In the genomic region with DNA sequence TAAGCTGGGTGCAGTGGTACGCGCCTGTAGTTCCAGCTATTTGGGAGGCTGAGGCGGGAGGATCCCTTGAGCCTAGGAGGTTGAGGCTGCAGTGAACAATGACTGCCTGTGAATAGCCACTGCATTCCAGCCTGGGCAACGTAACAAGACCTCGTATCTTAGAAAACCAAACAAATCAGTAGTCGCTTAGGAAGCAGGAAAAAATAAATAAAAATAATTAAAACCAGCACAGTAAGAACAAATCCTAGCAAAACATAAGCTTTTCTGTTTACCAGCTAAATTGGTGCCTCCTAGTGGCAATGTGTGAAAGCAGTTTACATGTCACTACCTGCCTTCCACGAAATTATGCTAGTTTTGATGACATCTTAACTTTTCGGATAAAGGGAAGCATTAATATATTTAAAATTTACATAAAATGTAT, we compare ENCODE assay signal across 8 cellular contexts. TPM values are rescaled to one million over a fixed set of nuclear protein-coding genes. Genes with fewer than 3 reads are reported as not detected.
DNase-seq lines count a peak whose midpoint lies in the region; FAIRE-seq and TF ChIP-seq lines count a peak whose summit lies in the region.

No MANE protein-coding gene starts in this region.

- H3K9ac ChIP-seq in BLaER1 = no peak overlapping the region

- H3K4me1 ChIP-seq in BLaER1 (peaks cover 72% of the 10 kb centered on the region), HAP-1 (peaks cover 18% of the 10 kb centered on the region), neutrophil (ENCODE audit: control insufficient read depth in 1 of 2, insufficient read depth in 1 of 2, low read depth in 1 of 2, low read length in 1 of 2) (peaks cover 34 to 37% of the 10 kb centered on the region in 2 experiments)

- H3K27ac ChIP-seq in BLaER1 (no peak overlapping the region), neutrophil (peak overlapping the region; percentile 96)

- peaks cover 29% of the 10 kb centered on the region for H4K20me1 ChIP-seq in BLaER1

- TF ChIP-seq POLR2A in H54 (IDR thresholded peaks at IDR 0.05; ENCODE audit: low read depth, low read length) = no peak

- peak; percentile 40 to 44 for DNase-seq in HAP-1 (ENCODE audit: low spot score in 2 of 2)
- DNase-seq in SK-MEL-5 (ENCODE audit: low read depth, low spot score) = peak; percentile 56
- peak; percentile 51 for DNase-seq in epidermal melanocyte (ENCODE audit: insufficient read length, low spot score)
- no peak for DNase-seq in H54 (ENCODE audit: insufficient read length, low spot score)
- no peak for DNase-seq in UCSD-AML1 (lab: John Stamatoyannopoulos, UW; ENCODE audit: unreplicated experiment)
- DNase-seq in NCI-H1048 (lab: John Stamatoyannopoulos, UW) = no peak

- in situ Hi-C loops in HAP-1 (cut with MboI; ENCODE audit: low sequenced_read_pairs) = no loop called here
- in situ Hi-C loops in SK-MEL-5 (cut with HindIII; ENCODE audit: low pct_unique_long_range_greater_than_20kb, low sequenced_read_pairs) = no loop called here

- H3K36me3 ChIP-seq in BLaER1 (peaks cover 40% of the 10 kb centered on the region), HAP-1 (replicated peaks) (peaks cover 5% of the 10 kb centered on the region), neutrophil (peaks cover 18% of the 10 kb centered on the region)

- H3K4me2 ChIP-seq in BLaER1 = peak overlapping the region; percentile 90

- H3K27me3 ChIP-seq in BLaER1 (no peaks in the 10 kb centered on the region), HAP-1 (ENCODE audit: low read depth) (no peaks in the 10 kb centered on the region), neutrophil (no peaks in the 10 kb centered on the region)

- FAIRE-seq in H54 (lab: Jason Lieb, UNC) = no peak

- H3K9me3 ChIP-seq in BLaER1 (no peaks in the 10 kb centered on the region), HAP-1 (peaks cover 2% of the 10 kb centered on the region; the same call in 1 of the 2 replicates), neutrophil (no peaks in the 10 kb centered on the region)

- H3K4me3 ChIP-seq in BLaER1 (peak overlapping the region; percentile 82), HAP-1 (peak overlapping the region; percentile 33), neutrophil (ENCODE audit: low read depth in 1 of 2, low read length in 1 of 2) (peak overlapping the region in 1 of 2 experiments; percentile 91)

- peak; percentile 38 for TF ChIP-seq CTCF in neutrophil (IDR thresholded peaks at IDR 0.05)

RNA-seq across cellular contexts. Expression of a gene that starts 1.3 kb away (rescaled TPM):
- 6.7 and 8.2 TPM in 2 replicates for total RNA-seq in SK-MEL-5 (2014; rRNA removed; shearing (Covaris generic))
- polyA plus RNA-seq in SK-MEL-5 (2015; cell fraction: cytosol; rRNA removed) = 12.0 and 12.1 TPM in 2 replicates
- 13.0 and 17.4 TPM in 2 replicates for polyA plus RNA-seq in SK-MEL-5 (2015; cell fraction: nucleus; rRNA removed)

RNA-seq across cellular contexts. Expression of a gene that starts 11.4 kb away (rescaled TPM):
- 0.67 and 1.3 TPM in 2 replicates for total RNA-seq in SK-MEL-5 (2014; rRNA removed; shearing (Covaris generic))
- polyA plus RNA-seq in SK-MEL-5 (2015; cell fraction: cytosol; rRNA removed) = 0.58 and 1.2 TPM in 2 replicates
- 0.83 TPM in 1 of 2 replicates, not detected in the other for polyA plus RNA-seq in SK-MEL-5 (2015; cell fraction: nucleus; rRNA removed)

RNA-seq across cellular contexts. Expression of a gene that starts 18.0 kb away (rescaled TPM):
- total RNA-seq in SK-MEL-5 (2014; rRNA removed; shearing (Covaris generic)) = 0.16 and 0.18 TPM in 2 replicates
- 0.46 and 0.58 TPM in 2 replicates for polyA plus RNA-seq in SK-MEL-5 (2015; cell fraction: cytosol; rRNA removed)
- 0.22 TPM in 1 of 2 replicates, not detected in the other for polyA plus RNA-seq in SK-MEL-5 (2015; cell fraction: nucleus; rRNA removed)

RNA-seq across cellular contexts. Expression of a gene that starts 22.3 kb away (rescaled TPM):
- total RNA-seq in SK-MEL-5 (2014; rRNA removed; shearing (Covaris generic)) = 0.05 and 0.53 TPM in 2 replicates
- polyA plus RNA-seq in SK-MEL-5 (2015; cell fraction: cytosol; rRNA removed) = not detected in 2 replicates
- not detected in 2 replicates for polyA plus RNA-seq in SK-MEL-5 (2015; cell fraction: nucleus; rRNA removed)

RNA-seq across cellular contexts. Expression of a gene that starts 32.4 kb away (rescaled TPM):
- total RNA-seq in SK-MEL-5 (2014; rRNA removed; shearing (Covaris generic)) = not detected in 2 replicates
- polyA plus RNA-seq in SK-MEL-5 (2015; cell fraction: cytosol; rRNA removed) = not detected in 2 replicates
- polyA plus RNA-seq in SK-MEL-5 (2015; cell fraction: nucleus; rRNA removed) = not detected in 2 replicates

Comparison
In these comparisons a context has a peak if more than half of its experiments do, and no peak if none do; other contexts are left out.
1. DNase-seq: peak in HAP-1 (2 of 2), SK-MEL-5 (single experiment) and epidermal melanocyte (single experiment); none in H54 (single experiment), UCSD-AML1 (single experiment) and NCI-H1048 (single experiment).